ENCODE assay signal across 22 cellular contexts in the genomic region with DNA sequence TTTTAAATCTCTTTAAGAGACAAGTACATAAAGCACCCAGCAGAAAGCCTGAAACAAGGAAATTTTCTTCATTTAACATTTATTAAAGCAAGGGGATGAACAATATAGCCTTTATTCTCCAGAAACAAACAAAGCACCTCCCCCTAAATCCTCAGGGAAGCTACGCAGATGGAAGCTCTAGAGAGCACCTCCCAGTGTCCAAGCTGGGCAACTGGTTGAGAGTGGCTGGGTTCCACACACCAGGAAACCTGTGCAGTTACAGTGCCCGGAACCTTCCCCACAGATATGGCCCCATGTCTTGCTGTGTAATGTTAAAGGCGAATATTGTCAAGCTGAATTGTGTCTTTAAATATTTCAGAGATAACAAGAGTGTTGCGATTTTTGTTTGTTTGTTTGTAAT. TPM values are rescaled to one million over a fixed set of nuclear protein-coding genes. Genes with fewer than 3 reads are reported as not detected.
DNase-seq lines count a peak whose midpoint lies in the region; ATAC-seq, FAIRE-seq and TF ChIP-seq lines count a peak whose summit lies in the region.
"Had no signal": no experiment of that assay in that cellular context is flagged by ENCODE, and none has a peak within 500 bp of the region (broad histone marks: within the 10 kb centered on the region; RNA-seq: fewer than 3 reads in every experiment).

No MANE protein-coding gene starts in this region.

- no peak overlapping the region for H3K9ac ChIP-seq in HepG2 (ENCODE audit: insufficient read depth, low read depth, low read length)
- H3K9ac ChIP-seq in K562 (ENCODE audit: insufficient read depth in 1 of 2, low read depth in 2 of 2, low read length in 2 of 2), result no peak overlapping the region
- H3K9ac ChIP-seq: BLaER1 treated with 17β-estradiol and CSF1 and Interleukin-3, amounts not matched to agents 10 nM and 100 nM had no signal

- H3K27me3 ChIP-seq in HepG2 (ENCODE audit: control insufficient read depth in 1 of 2, insufficient read depth in 2 of 2, low read length in 2 of 2), result no peaks in the 10 kb centered on the region; a peak in 1 of 5 replicates
- no peaks in the 10 kb centered on the region for H3K27me3 ChIP-seq in right lobe of liver
- H3K27me3 ChIP-seq in K562 (ENCODE audit: control insufficient read depth in 2 of 2, insufficient read depth in 2 of 2, low read length in 2 of 2), result no peaks in the 10 kb centered on the region
- H3K27me3 ChIP-seq in testis, result no peaks in the 10 kb centered on the region
- H3K27me3 ChIP-seq: BLaER1 treated with 17β-estradiol and CSF1 and Interleukin-3, amounts not matched to agents 10 nM and 100 nM had no signal

- TF ChIP-seq POLR2A in HepG2 (IDR thresholded peaks at IDR 0.05; ENCODE audit: insufficient read depth in 1 of 2, low read depth in 2 of 2, low read length in 2 of 2) (no peak), right lobe of liver (IDR thresholded peaks at IDR 0.05) (no peak), K562 (conservative IDR thresholded peaks at IDR 0.05) (no peak), testis (IDR thresholded peaks at IDR 0.05) (no peak)

- POLR2A ChIA-PET in HepG2 (lab: Yijun Ruan, JAX) (no interaction called here), K562 (lab: Yijun Ruan, JAX) (no interaction called here)

- CTCF ChIA-PET in HepG2 (lab: Yijun Ruan, JAX; ENCODE audit: low intra/inter-chr PET ratio, low total read pairs), result no interaction called here
- CTCF ChIA-PET in K562 (lab: Yijun Ruan, JAX; ENCODE audit: low intra/inter-chr PET ratio), result no interaction called here

- BruUV-seq in HepG2 (replicated peaks; lab: Mats Ljungman, UMichigan) (no TSS peak), K562 (replicated peaks; lab: Mats Ljungman, UMichigan) (no TSS peak)

- WGBS in HepG2 (ENCODE audit: low lambda C conversion rate), result 7% methylated on average over 3 of the region's 4 CpGs
- WGBS in right lobe of liver (ENCODE audit: insufficient coverage, low coverage, low lambda C conversion rate, missing lambda C conversion rate), result 61% methylated on average over 4 of the region's 4 CpGs
- 0% methylated on average over 4 of the region's 4 CpGs for WGBS in K562 (ENCODE audit: insufficient coverage, low coverage, missing lambda C conversion rate)
- WGBS in testis, 2 donors, result 84% methylated on average over 4 of the region's 4 CpGs

- H4K20me1 ChIP-seq in HepG2 (ENCODE audit: insufficient read depth, low read length) (no peaks in the 10 kb centered on the region), K562 (replicated peaks; ENCODE audit: control insufficient read depth, insufficient read depth, low read length) (no peaks in the 10 kb centered on the region)
- H4K20me1 ChIP-seq: BLaER1 treated with 17β-estradiol and CSF1 and Interleukin-3, amounts not matched to agents 10 nM and 100 nM had no signal

- H3K27ac ChIP-seq in HepG2 (ENCODE audit: extremely low read length, insufficient read depth, low read length), result no peak overlapping the region
- H3K27ac ChIP-seq in right lobe of liver, result no peak overlapping the region
- H3K27ac ChIP-seq in K562 (ENCODE audit: extremely low read depth, low read depth, low read length), result no peak overlapping the region
- H3K27ac ChIP-seq in testis, result no peak overlapping the region
- H3K27ac ChIP-seq: BLaER1 treated with 17β-estradiol and CSF1 and Interleukin-3, amounts not matched to agents 10 nM and 100 nM; PC-9 had no signal

- intact Hi-C loops in HepG2 (cut with micrococcal nuclease; ENCODE audit: unreplicated experiment), result no loop called here
- intact Hi-C loops in right lobe of liver (cut with DNase I), result no loop called here
- intact Hi-C loops in K562 (cut with micrococcal nuclease), result no loop called here
- intact Hi-C loops in testis (cut with DNase I; ENCODE audit: low total_unique reads), result no loop called here

- ATAC-seq in HepG2, result peak; percentile 43; the same call in 1 of the 3 replicates
- no peak for ATAC-seq in right lobe of liver
- 0 out of 3 replicates have a peak, but pooled peaks have one; percentile 47 for ATAC-seq in K562
- ATAC-seq in HG03045 (IDR thresholded peaks at IDR 0.05; ENCODE audit: unreplicated experiment), result no peak
- ATAC-seq: CD8-positive, alpha-beta T cell; GM12878 had no signal

- H3K36me3 ChIP-seq in HepG2 (replicated peaks in 1 of 2; ENCODE audit: control insufficient read depth in 1 of 2, insufficient read depth in 2 of 2, low read length in 2 of 2), result no peaks in the 10 kb centered on the region
- H3K36me3 ChIP-seq in right lobe of liver, result no peaks in the 10 kb centered on the region
- H3K36me3 ChIP-seq in K562 (ENCODE audit: control insufficient read depth, insufficient read depth, low read length), result no peaks in the 10 kb centered on the region
- no peaks in the 10 kb centered on the region for H3K36me3 ChIP-seq in testis (ENCODE audit: low read depth, missing control alignments)
- H3K36me3 ChIP-seq: BLaER1 treated with 17β-estradiol and CSF1 and Interleukin-3, amounts not matched to agents 10 nM and 100 nM had no signal

- H2AFZ ChIP-seq in HepG2 (ENCODE audit: low read length), result no peak overlapping the region
- no peak overlapping the region for H2AFZ ChIP-seq in K562 (ENCODE audit: low read depth, low read length)
- H2AFZ ChIP-seq: PC-9 had no signal

- TF ChIP-seq RAD21 in HepG2 (CRISPR knock-in tag; IDR thresholded peaks at IDR 0.05) (no peak), K562 (CRISPR knock-in tag; conservative IDR thresholded peaks at IDR 0.05 in 1 of 2, IDR thresholded peaks at IDR 0.05 in 1 of 2) (no peak)

- H3K4me2 ChIP-seq in HepG2 (ENCODE audit: low read depth, low read length) (no peak overlapping the region), K562 (ENCODE audit: insufficient read depth, low read length) (no peak overlapping the region)
- H3K4me2 ChIP-seq: PC-9 had no signal

- no peak for FAIRE-seq in HepG2 (lab: Jason Lieb, UNC)
- no peak for FAIRE-seq in K562 (lab: Jason Lieb, UNC)
- FAIRE-seq: A204.1, GM12878, HTR-8/SVneo had no signal

- H3K4me1 ChIP-seq in HepG2 (ENCODE audit: insufficient read depth, low read length), result no peaks in the 10 kb centered on the region
- no peaks in the 10 kb centered on the region for H3K4me1 ChIP-seq in right lobe of liver
- no peaks in the 10 kb centered on the region for H3K4me1 ChIP-seq in K562 (replicated peaks in 1 of 2; ENCODE audit: control insufficient read depth in 2 of 2, insufficient read depth in 2 of 2, low read length in 2 of 2)
- H3K4me1 ChIP-seq in testis, result no peaks in the 10 kb centered on the region

- DNase-seq in HepG2 (ENCODE audit: low spot score), result no peak
- no peak for DNase-seq in right lobe of liver
- DNase-seq in K562 (ENCODE audit: extremely low read depth in 1 of 4, low spot score in 3 of 4), result no peak
- peak; percentile 12 for DNase-seq in globus pallidus (ENCODE audit: low spot score)
- peak; percentile 18 for DNase-seq in testis
- DNase-seq in LoVo (ENCODE audit: low spot score), result no peak
- no peak for DNase-seq in AG20443 (ENCODE audit: low spot score)
- DNase-seq: CD8-positive, alpha-beta T cell; DMS53; EL; H7; MV-4-11; NCI-H187; NCI-H2107; NCI-H510A; PC-9 had no signal

- H3K79me2 ChIP-seq in HepG2 (ENCODE audit: insufficient read depth, low read length), result no peaks in the 10 kb centered on the region
- H3K79me2 ChIP-seq in K562 (ENCODE audit: control insufficient read depth, insufficient read depth, low read length), result no peaks in the 10 kb centered on the region

- TF ChIP-seq CTCF in HepG2 (CRISPR knock-in tag; IDR thresholded peaks at IDR 0.05) (no peak), right lobe of liver (IDR thresholded peaks at IDR 0.05) (no peak), K562 (IDR thresholded peaks at IDR 0.05 in 2 of 3, conservative IDR thresholded peaks at IDR 0.05 in 1 of 3; ENCODE audit: insufficient read depth in 2 of 3, low read depth in 1 of 3, low read length in 3 of 3) (no peak), testis (IDR thresholded peaks at IDR 0.05) (no peak)

- TF ChIP-seq EP300 in HepG2 (IDR thresholded peaks at IDR 0.05; ENCODE audit: low read depth in 2 of 2, low read length in 2 of 2) (no peak), HepG2 (CRISPR knock-in tag; IDR thresholded peaks at IDR 0.05; ENCODE audit: borderline replicate concordance) (no peak), K562 (IDR thresholded peaks at IDR 0.05; ENCODE audit: low read length) (no peak)

- H3K9me1 ChIP-seq in K562 (ENCODE audit: control insufficient read depth, insufficient read depth, low read length), result no peaks in the 10 kb centered on the region

- H3K4me3 ChIP-seq in HepG2 (replicated peaks in 1 of 3; ENCODE audit: insufficient read depth in 1 of 3, low read depth in 2 of 3, low read length in 3 of 3) (no peak overlapping the region), right lobe of liver (no peak overlapping the region), K562 (no peak overlapping the region), testis (no peak overlapping the region)
- H3K4me3 ChIP-seq: BLaER1 treated with 17β-estradiol and CSF1 and Interleukin-3, amounts not matched to agents 10 nM and 100 nM; GM12878; PC-9 had no signal

- in situ Hi-C loops in HepG2 (cut with HindIII; ENCODE audit: extremely low pct_ligation_motif_present, low pct_unique_long_range_greater_than_20kb), result no loop called here
- in situ Hi-C loops in K562 (cut with MboI), result no loop called here

- H3K9me3 ChIP-seq in HepG2 (ENCODE audit: low read length) (no peaks in the 10 kb centered on the region), right lobe of liver (no peaks in the 10 kb centered on the region), K562 (replicated peaks; ENCODE audit: control insufficient read depth, insufficient read depth, low read depth, low read length) (no peaks in the 10 kb centered on the region), testis (no peaks in the 10 kb centered on the region)
- H3K9me3 ChIP-seq: BLaER1 treated with 17β-estradiol and CSF1 and Interleukin-3, amounts not matched to agents 10 nM and 100 nM had no signal

RNA-seq across cellular contexts. Expression of a gene that starts 8.9 kb away (rescaled TPM):
- total RNA-seq in HepG2 (2016; rRNA removed; fragmentation: Illumina TruSeq; extraction: Trizol), result not detected in 2 replicates
- total RNA-seq in HepG2 (2016; cell fraction: cytosol; rRNA removed; fragmentation: Illumina TruSeq; extraction: Trizol; ENCODE audit: low read depth), result not detected in 2 replicates
- total RNA-seq in HepG2 (2016; cell fraction: insoluble cytoplasmic fraction; rRNA removed; fragmentation: Illumina TruSeq; extraction: Trizol), result not detected in 2 replicates
- not detected in 2 replicates for total RNA-seq in HepG2 (2016; cell fraction: membrane; rRNA removed; fragmentation: Illumina TruSeq; extraction: Trizol)
- not detected in 2 replicates for total RNA-seq in HepG2 (2016; cell fraction: nucleus; rRNA removed; fragmentation: Illumina TruSeq; extraction: Trizol)
- not detected in 2 replicates for polyA plus RNA-seq in HepG2 (2011; rRNA removed)
- polyA plus RNA-seq in HepG2 (2011; cell fraction: cytosol; rRNA removed), result not detected in 2 replicates
- polyA plus RNA-seq in HepG2 (2011; cell fraction: nucleus; rRNA removed), result not detected in 2 replicates
- polyA plus RNA-seq in HepG2 (2012), result not detected in 2 replicates
- polyA plus RNA-seq in HepG2 (2016; cell fraction: cytosol; fragmentation: Illumina TruSeq; extraction: Trizol; ENCODE audit: low read depth), result not detected in 2 replicates
- not detected in 2 replicates for polyA plus RNA-seq in HepG2 (2016; cell fraction: insoluble cytoplasmic fraction; fragmentation: Illumina TruSeq; extraction: Trizol; ENCODE audit: low read depth)
- not detected in 2 replicates for polyA plus RNA-seq in HepG2 (2016; cell fraction: membrane; fragmentation: Illumina TruSeq; extraction: Trizol; ENCODE audit: low read depth)
- not detected in 2 replicates for polyA plus RNA-seq in HepG2 (2016; cell fraction: nucleus; fragmentation: Illumina TruSeq; extraction: Trizol; ENCODE audit: insufficient read depth, low read depth)
- polyA minus RNA-seq in HepG2 (2011; rRNA and poly(A)+ RNA removed; ENCODE audit: low replicate concordance), result not detected in 2 replicates
- polyA minus RNA-seq in HepG2 (2011; cell fraction: cytosol; rRNA and poly(A)+ RNA removed), result not detected in 2 replicates
- not detected in 2 replicates for polyA minus RNA-seq in HepG2 (2011; cell fraction: nucleus; rRNA and poly(A)+ RNA removed)
- not detected for total RNA-seq in right lobe of liver
- total RNA-seq in K562 (2011; cell fraction: chromatin; rRNA removed; ENCODE audit: low replicate concordance), result not detected in 2 replicates
- not detected in 2 replicates for total RNA-seq in K562 (2011; cell fraction: nucleolus; rRNA removed)
- not detected in 2 replicates for total RNA-seq in K562 (2011; cell fraction: nucleoplasm; rRNA removed)
- not detected in 2 replicates for total RNA-seq in K562 (2014; rRNA removed)
- total RNA-seq in K562 (2014; rRNA removed; fragmentation: Illumina TruSeq; extraction: Trizol), result not detected in 2 replicates
- not detected in 2 replicates for total RNA-seq in K562 (2015; rRNA removed; fragmentation: Illumina TruSeq; extraction: Trizol)
- not detected in 2 replicates for total RNA-seq in K562 (2021)
- not detected in 2 replicates for polyA plus RNA-seq in K562 (2011; rRNA removed)
- polyA plus RNA-seq in K562 (2011; cell fraction: cytosol; rRNA removed), result not detected in 2 replicates
- polyA plus RNA-seq in K562 (2011; cell fraction: nucleus; rRNA removed), result not detected in 2 replicates
- polyA plus RNA-seq in K562 (2012), result 0.10 TPM in 1 of 2 replicates, not detected in the other
- not detected in 2 replicates for polyA plus RNA-seq in K562 (2014; fragmentation: Illumina TruSeq; extraction: Trizol)
- polyA plus RNA-seq in K562 (2014; fragmentation: Nextera tagmentation; extraction: Ambion mirVana), result under 1 TPM in 1 of 2 experiments, not detected in 1; 0.10 TPM
- not detected in 2 replicates for polyA plus RNA-seq in K562 (2014; rRNA removed)
- not detected in 2 replicates for polyA minus RNA-seq in K562 (2011; rRNA and poly(A)+ RNA removed)
- not detected in 2 replicates for polyA minus RNA-seq in K562 (2011; cell fraction: cytosol; rRNA and poly(A)+ RNA removed)
- polyA minus RNA-seq in K562 (2011; cell fraction: nucleus; rRNA and poly(A)+ RNA removed), result not detected in 2 replicates
- 1 to 10 TPM; 5.7 to 5.8 TPM for total RNA-seq in testis
- polyA plus RNA-seq in testis (ENCODE audit: insufficient read depth, low read depth, low replicate concordance), result 23.9 TPM
- total RNA-seq: CD8-positive, alpha-beta T cell; GM12878; H7; PC-9 had no signal
- polyA plus RNA-seq: GM12878, IgD-negative memory B cell had no signal

RNA-seq across cellular contexts. Expression of a gene that starts 21.0 kb away (rescaled TPM):
- total RNA-seq in HepG2 (2016; rRNA removed; fragmentation: Illumina TruSeq; extraction: Trizol), result not detected in 2 replicates
- total RNA-seq in HepG2 (2016; cell fraction: cytosol; rRNA removed; fragmentation: Illumina TruSeq; extraction: Trizol; ENCODE audit: low read depth), result not detected in 2 replicates
- total RNA-seq in HepG2 (2016; cell fraction: insoluble cytoplasmic fraction; rRNA removed; fragmentation: Illumina TruSeq; extraction: Trizol), result not detected in 2 replicates
- total RNA-seq in HepG2 (2016; cell fraction: membrane; rRNA removed; fragmentation: Illumina TruSeq; extraction: Trizol), result not detected in 2 replicates
- total RNA-seq in HepG2 (2016; cell fraction: nucleus; rRNA removed; fragmentation: Illumina TruSeq; extraction: Trizol), result not detected in 2 replicates
- polyA plus RNA-seq in HepG2 (2011; rRNA removed), result not detected in 2 replicates
- polyA plus RNA-seq in HepG2 (2011; cell fraction: cytosol; rRNA removed), result not detected in 2 replicates
- polyA plus RNA-seq in HepG2 (2011; cell fraction: nucleus; rRNA removed), result not detected in 2 replicates
- not detected in 2 replicates for polyA plus RNA-seq in HepG2 (2012)
- polyA plus RNA-seq in HepG2 (2016; cell fraction: cytosol; fragmentation: Illumina TruSeq; extraction: Trizol; ENCODE audit: low read depth), result not detected in 2 replicates
- polyA plus RNA-seq in HepG2 (2016; cell fraction: insoluble cytoplasmic fraction; fragmentation: Illumina TruSeq; extraction: Trizol; ENCODE audit: low read depth), result not detected in 2 replicates
- polyA plus RNA-seq in HepG2 (2016; cell fraction: membrane; fragmentation: Illumina TruSeq; extraction: Trizol; ENCODE audit: low read depth), result not detected in 2 replicates
- polyA plus RNA-seq in HepG2 (2016; cell fraction: nucleus; fragmentation: Illumina TruSeq; extraction: Trizol; ENCODE audit: insufficient read depth, low read depth), result not detected in 2 replicates
- 6.2 TPM in 1 of 2 replicates, not detected in the other for polyA minus RNA-seq in HepG2 (2011; rRNA and poly(A)+ RNA removed; ENCODE audit: low replicate concordance)
- polyA minus RNA-seq in HepG2 (2011; cell fraction: cytosol; rRNA and poly(A)+ RNA removed), result not detected in 2 replicates
- polyA minus RNA-seq in HepG2 (2011; cell fraction: nucleus; rRNA and poly(A)+ RNA removed), result 0.39 TPM in 1 of 2 replicates, not detected in the other
- total RNA-seq in right lobe of liver, result not detected
- not detected in 2 replicates for total RNA-seq in K562 (2011; cell fraction: chromatin; rRNA removed; ENCODE audit: low replicate concordance)
- total RNA-seq in K562 (2011; cell fraction: nucleolus; rRNA removed), result not detected in 2 replicates
- not detected in 2 replicates for total RNA-seq in K562 (2011; cell fraction: nucleoplasm; rRNA removed)
- 0.12 TPM in 1 of 2 replicates, not detected in the other for total RNA-seq in K562 (2014; rRNA removed)
- total RNA-seq in K562 (2014; rRNA removed; fragmentation: Illumina TruSeq; extraction: Trizol), result not detected in 2 replicates
- total RNA-seq in K562 (2015; rRNA removed; fragmentation: Illumina TruSeq; extraction: Trizol), result not detected in 2 replicates
- total RNA-seq in K562 (2021), result 0.18 TPM in 1 of 2 replicates, not detected in the other
- not detected in 2 replicates for polyA plus RNA-seq in K562 (2011; rRNA removed)
- polyA plus RNA-seq in K562 (2011; cell fraction: cytosol; rRNA removed), result 0.04 TPM in 1 of 2 replicates, not detected in the other
- polyA plus RNA-seq in K562 (2011; cell fraction: nucleus; rRNA removed), result 0.08 TPM in 1 of 2 replicates, not detected in the other
- 0.05 and 0.29 TPM in 2 replicates for polyA plus RNA-seq in K562 (2012)
- polyA plus RNA-seq in K562 (2014; fragmentation: Illumina TruSeq; extraction: Trizol), result not detected in 2 replicates
- polyA plus RNA-seq in K562 (2014; fragmentation: Nextera tagmentation; extraction: Ambion mirVana), result under 1 TPM in 1 of 2 experiments, not detected in 1; 0.03 TPM
- 0.16 TPM in 1 of 2 replicates, not detected in the other for polyA plus RNA-seq in K562 (2014; rRNA removed)
- polyA minus RNA-seq in K562 (2011; rRNA and poly(A)+ RNA removed), result not detected in 2 replicates
- polyA minus RNA-seq in K562 (2011; cell fraction: cytosol; rRNA and poly(A)+ RNA removed), result 3.3 TPM in 1 of 2 replicates, not detected in the other
- polyA minus RNA-seq in K562 (2011; cell fraction: nucleus; rRNA and poly(A)+ RNA removed), result not detected in 2 replicates
- 1 to 10 TPM; 4.8 to 5.8 TPM for total RNA-seq in testis
- polyA plus RNA-seq in testis (ENCODE audit: insufficient read depth, low read depth, low replicate concordance), result 3.7 TPM
- total RNA-seq: CD8-positive, alpha-beta T cell; GM12878 had no signal
- polyA plus RNA-seq: GM12878, IgD-negative memory B cell had no signal

Comparison
In these comparisons a context has a peak if more than half of its experiments do, and no peak if none do; other contexts are left out.
1. ATAC-seq: peak in HepG2 (single experiment) and K562 (single experiment); none in right lobe of liver (0 of 4) and HG03045 (single experiment).
2. DNase-seq: peak in globus pallidus (single experiment) and testis (single experiment); none in HepG2 (single experiment), right lobe of liver (0 of 3), K562 (0 of 4), LoVo (single experiment) and AG20443 (single experiment).